ENCODE assay signal across 8 cellular contexts in genomic region chr6:57021086-57021720, GRCh38. TPM values are rescaled to one million over a fixed set of nuclear protein-coding genes. Genes with fewer than 3 reads are reported as not detected.
DNase-seq lines count a peak whose midpoint lies in the region; ATAC-seq and TF ChIP-seq lines count a peak whose summit lies in the region.

No MANE protein-coding gene starts in this region.

- H3K4me3 ChIP-seq in fibroblast of villous mesenchyme (ENCODE audit: low read depth, low read length) (no peak overlapping the region), trophoblast cell (ENCODE audit: low read depth, low read length) (no peak overlapping the region)

- no peak overlapping the region for H3K27ac ChIP-seq in trophoblast cell (ENCODE audit: low read depth, low read length)

- no CpG with 5 or more reads among the region's 1 CpG for WGBS in trophoblast cell (ENCODE audit: extremely low coverage, insufficient coverage, insufficient read length)

- no peak overlapping the region for H3K4ac ChIP-seq in trophoblast cell (ENCODE audit: low read depth, low read length)

- H2AFZ ChIP-seq in trophoblast cell (ENCODE audit: insufficient read depth, low read length, poor library complexity) = no peak overlapping the region

- no peaks in the 10 kb centered on the region for H3K4me1 Mint-ChIP-seq in T-cell

- peak overlapping the region; percentile 58 for H4K8ac ChIP-seq in trophoblast cell (ENCODE audit: low read depth, low read length)

- no peak overlapping the region for H2BK5ac ChIP-seq in trophoblast cell (ENCODE audit: low read depth, low read length, poor library complexity)

- no peak overlapping the region for H3K27ac Mint-ChIP-seq in T-cell

- POLR2A ChIA-PET in T-cell (lab: Charles Lee) = no interaction called here

- no peak overlapping the region for H3K4me3 Mint-ChIP-seq in T-cell

- H3K79me1 ChIP-seq in trophoblast cell (ENCODE audit: low read length) = no peaks in the 10 kb centered on the region

- H4K12ac ChIP-seq in trophoblast cell (ENCODE audit: low read depth, low read length) = no peak overlapping the region

- H3K27me3 Mint-ChIP-seq in T-cell = peaks cover 4% of the 10 kb centered on the region in 2 donors

- no peaks in the 10 kb centered on the region for H3K9me3 ChIP-seq in trophoblast cell (ENCODE audit: insufficient read depth, low read depth, low read length)

- H4K91ac ChIP-seq in trophoblast cell (ENCODE audit: low read depth, low read length) = no peak overlapping the region

- peak; percentile 35 for DNase-seq in A172 (ENCODE audit: low spot score)
- peak; percentile 56 for DNase-seq in GM10266 (ENCODE audit: extremely low spot score)
- DNase-seq in NCI-H1436 treated with DMSO at 0.1 percent for 48 hours (lab: John Stamatoyannopoulos, UW) = peak; percentile 14
- DNase-seq in T-cell = no peak
- peak; percentile 59 for DNase-seq in fibroblast of villous mesenchyme (ENCODE audit: low read depth)
- peak in 1 of 2 donors; percentile 80 for DNase-seq in trophoblast cell
- no peak for DNase-seq in occipital lobe (lab: John Stamatoyannopoulos, UW)

- no peak overlapping the region for H3K18ac ChIP-seq in trophoblast cell (ENCODE audit: low read length)

- H2BK12ac ChIP-seq in trophoblast cell (ENCODE audit: low read length) = peak overlapping the region; percentile 87

- H3K4me1 ChIP-seq in trophoblast cell (ENCODE audit: control insufficient read depth in 1 of 2, insufficient read depth in 2 of 2, low read length in 2 of 2) = no peaks in the 10 kb centered on the region

- no peak overlapping the region for H3K4me2 ChIP-seq in trophoblast cell (ENCODE audit: low read length)

- H3K36me3 ChIP-seq in trophoblast cell (ENCODE audit: control insufficient read depth in 1 of 2, insufficient read depth in 2 of 2, low read length in 2 of 2) = no peaks in the 10 kb centered on the region

- H3K79me2 ChIP-seq in trophoblast cell (ENCODE audit: control insufficient read depth, insufficient read depth, low read length, poor library complexity) = no peaks in the 10 kb centered on the region

- H3K9me3 Mint-ChIP-seq in T-cell = peaks cover 14 to 23% (median 16%) of the 10 kb centered on the region in 3 donors

- H2AK5ac ChIP-seq in trophoblast cell (ENCODE audit: low read length) = no peak overlapping the region

- no peaks in the 10 kb centered on the region for H3K27me3 ChIP-seq in trophoblast cell (ENCODE audit: insufficient read depth, low read length)

- ATAC-seq in HG02610 (IDR thresholded peaks at IDR 0.05; ENCODE audit: unreplicated experiment) = peak; percentile 68
- peak; percentile 47 to 56 (median 51) for ATAC-seq in T-cell (replicated peaks in 1 of 4)

- no peak overlapping the region for H3K9ac ChIP-seq in trophoblast cell (ENCODE audit: low read length)

- peak overlapping the region; percentile 46 for H2BK120ac ChIP-seq in trophoblast cell (ENCODE audit: insufficient read depth, low read length, poor library complexity)

- TF ChIP-seq CTCF in GM10266 (IDR thresholded peaks at IDR 0.05; ENCODE audit: control insufficient read depth, insufficient read depth, low read depth, missing control alignments) (peak; percentile 47), fibroblast of villous mesenchyme (IDR thresholded peaks at IDR 0.05; ENCODE audit: insufficient read depth, low read depth, low read length) (peak; percentile 49)

- no peak overlapping the region for H3K14ac ChIP-seq in trophoblast cell (ENCODE audit: low read length)

- CTCF ChIA-PET in T-cell (lab: Charles Lee) = interaction anchor here (0.5 to 1.2 kb wide), 8 partner anchors 10 to 296 kb away, joined by 3 to 7 read pairs (median 4); partner anchors contain the start of gene KIAA1586 (in 1 of the 2)

- H3K23ac ChIP-seq in trophoblast cell (ENCODE audit: low read length) = no peak overlapping the region

- H3K36me3 Mint-ChIP-seq in T-cell = peaks cover 9% of the 10 kb centered on the region

RNA-seq across cellular contexts. Expression of gene KIAA1586, which starts 25.3 kb away (rescaled TPM):
- 17.0 and 19.1 TPM in 2 replicates for total RNA-seq in A172 (2014; rRNA removed; shearing (Covaris generic))
- 10 to 100 TPM; 12.5 to 20.5 (median 15.2) TPM for total RNA-seq in T-cell
- total RNA-seq in fibroblast of villous mesenchyme = 15.1 and 24.6 TPM in 2 replicates
- 8.3 and 8.7 TPM in 2 replicates for polyA plus RNA-seq in trophoblast cell (2013)
- 116 TPM for total RNA-seq in occipital lobe

Comparison
In these comparisons a context has a peak if more than half of its experiments do, and no peak if none do; other contexts are left out.
1. DNase-seq: peak in A172 (single experiment), GM10266 (single experiment), NCI-H1436 treated with DMSO at 0.1 percent for 48 hours (single experiment) and fibroblast of villous mesenchyme (single experiment); none in T-cell (0 of 34) and occipital lobe (single experiment).